ENCODE assay signal across 10 cellular contexts in genomic region chr1:93703649-93704048, GRCh38. TPM values are rescaled to one million over a fixed set of nuclear protein-coding genes. Genes with fewer than 3 reads are reported as not detected.
DNase-seq lines count a peak whose midpoint lies in the region; TF ChIP-seq lines count a peak whose summit lies in the region.
"Had no signal": no experiment of that assay in that cellular context is flagged by ENCODE, and none has a peak within 500 bp of the region (broad histone marks: within the 10 kb centered on the region; RNA-seq: fewer than 3 reads in every experiment).

No MANE protein-coding gene starts in this region.

- H3K27me3 ChIP-seq in DOHH2 (ENCODE audit: control insufficient read depth, low read length) (no peaks in the 10 kb centered on the region), mesendoderm (ENCODE audit: insufficient read depth, low read length, poor library complexity) (no peaks in the 10 kb centered on the region)
- no peaks in the 10 kb centered on the region for H3K27me3 ChIP-seq in effector memory CD4-positive, alpha-beta T cell (replicated peaks; ENCODE audit: control insufficient read depth, insufficient read depth, low read length, poor library complexity, severe bottlenecking)

- no peak overlapping the region for H4K8ac ChIP-seq in mesendoderm (ENCODE audit: low read depth, low read length)

- peaks cover 0 to 12% of the 10 kb centered on the region in 2 donors for H3K4me1 Mint-ChIP-seq in immature natural killer cell

- H3K4me3 Mint-ChIP-seq in immature natural killer cell, result no peak overlapping the region
- H3K4me3 Mint-ChIP-seq: activated CD4-positive, alpha-beta memory T cell treated with anti-CD3 and anti-CD28 coated beads for 36 hours had no signal

- WGBS in mesendoderm (ENCODE audit: extremely low coverage, insufficient coverage, low lambda C conversion rate), result no CpG with 5 or more reads among the region's 3 CpGs

- H3K36me3 ChIP-seq in DOHH2 (ENCODE audit: control insufficient read depth, low read length) (peaks cover 5% of the 10 kb centered on the region; the same call in 1 of the 2 replicates), mesendoderm (ENCODE audit: control insufficient read depth, insufficient read depth, low read length) (no peaks in the 10 kb centered on the region)
- no peaks in the 10 kb centered on the region for H3K36me3 ChIP-seq in effector memory CD4-positive, alpha-beta T cell (ENCODE audit: control insufficient read depth, insufficient read depth, low read length)

- no peaks in the 10 kb centered on the region for H4K20me1 ChIP-seq in DOHH2 (ENCODE audit: control insufficient read depth, insufficient read depth, low read depth, low read length)

- peaks cover 22% of the 10 kb centered on the region for H3F3A ChIP-seq in DOHH2 (ENCODE audit: control insufficient read depth, insufficient read depth)

- no peaks in the 10 kb centered on the region for H3K36me3 Mint-ChIP-seq in immature natural killer cell
- H3K36me3 Mint-ChIP-seq: activated CD4-positive, alpha-beta memory T cell treated with anti-CD3 and anti-CD28 coated beads for 36 hours had no signal

- H3K56ac ChIP-seq in mesendoderm (ENCODE audit: low read length), result no peak overlapping the region

- H3K9me3 Mint-ChIP-seq in immature natural killer cell, result no peaks in the 10 kb centered on the region
- H3K9me3 Mint-ChIP-seq: activated CD4-positive, alpha-beta memory T cell treated with anti-CD3 and anti-CD28 coated beads for 36 hours had no signal

- TF ChIP-seq CTCF in DOHH2 (IDR thresholded peaks at IDR 0.05; ENCODE audit: low read depth, low read length, poor library complexity, severe bottlenecking), result no peak

- H3K27ac ChIP-seq in DOHH2 (ENCODE audit: low read depth, low read length), result peak overlapping the region; percentile 63
- H3K27ac ChIP-seq in mesendoderm (ENCODE audit: low read depth, low read length), result no peak overlapping the region
- no peak overlapping the region for H3K27ac ChIP-seq in effector memory CD4-positive, alpha-beta T cell (ENCODE audit: insufficient read depth, low read length, poor library complexity, severe bottlenecking)

- no peaks in the 10 kb centered on the region for H3K79me2 ChIP-seq in DOHH2 (ENCODE audit: control insufficient read depth, low read length)
- no peaks in the 10 kb centered on the region for H3K79me2 ChIP-seq in mesendoderm (ENCODE audit: control insufficient read depth, insufficient read depth, low read length)

- H3K9me2 ChIP-seq in DOHH2 (replicated peaks; ENCODE audit: control insufficient read depth, low read length), result no peaks in the 10 kb centered on the region

- H3K9ac ChIP-seq in mesendoderm (ENCODE audit: low read length), result no peak overlapping the region

- H3K27me3 Mint-ChIP-seq in immature natural killer cell (ENCODE audit: low read depth in 3 of 3), result peaks cover 0 to 7% (median 2%) of the 10 kb centered on the region in 3 donors

- H2BK120ac ChIP-seq in mesendoderm (ENCODE audit: low read depth, low read length), result no peak overlapping the region

- H2BK15ac ChIP-seq in mesendoderm (replicated peaks; ENCODE audit: low read depth), result no peak overlapping the region

- no peak overlapping the region for H4K5ac ChIP-seq in mesendoderm (ENCODE audit: low read length)

- no peak overlapping the region for H3K23ac ChIP-seq in mesendoderm (ENCODE audit: low read length)

- H3K79me1 ChIP-seq in mesendoderm (ENCODE audit: low read length), result no peaks in the 10 kb centered on the region

- H3K4me1 ChIP-seq in DOHH2 (ENCODE audit: control insufficient read depth, low read length) (peaks cover 93% of the 10 kb centered on the region), mesendoderm (ENCODE audit: control insufficient read depth, low read depth, low read length) (peaks cover 8% of the 10 kb centered on the region)
- no peaks in the 10 kb centered on the region for H3K4me1 ChIP-seq in effector memory CD4-positive, alpha-beta T cell (ENCODE audit: control insufficient read depth, insufficient read depth, low read length, poor library complexity, severe bottlenecking)

- no peak overlapping the region for H3K18ac ChIP-seq in mesendoderm (ENCODE audit: low read length)

- no peak overlapping the region for H2BK5ac ChIP-seq in mesendoderm (ENCODE audit: low read length)

- DNase-seq in HCEC 1CT (peak; percentile 38), NCI-H774 (lab: John Stamatoyannopoulos, UW) (peak; percentile 44), left kidney (ENCODE audit: low read depth, low spot score) (peak; percentile 60), mesendoderm (no peak), immature natural killer cell (no peak)
- no peak for DNase-seq in effector memory CD4-positive, alpha-beta T cell
- no peak for DNase-seq in stimulated activated CD4-positive, alpha-beta T cell treated with anti-CD3 and anti-CD28 coated beads, Interleukin-4, amount 100 ng/mL, for 4 hours
- DNase-seq: activated CD4-positive, alpha-beta memory T cell treated with anti-CD3 and anti-CD28 coated beads for 36 hours; NCI-H1105 had no signal

- no peak overlapping the region for H2AK5ac ChIP-seq in mesendoderm (ENCODE audit: low read length)

- H3K4me3 ChIP-seq in DOHH2 (ENCODE audit: low read length) (peak overlapping the region; percentile 43), mesendoderm (ENCODE audit: low read length) (no peak overlapping the region)
- H3K4me3 ChIP-seq in effector memory CD4-positive, alpha-beta T cell (ENCODE audit: insufficient read depth, low read depth, low read length, poor library complexity, severe bottlenecking), result no peak overlapping the region

- H3K4ac ChIP-seq in mesendoderm (ENCODE audit: low read depth, low read length), result no peak overlapping the region

- H3K27ac Mint-ChIP-seq in immature natural killer cell, result no peak overlapping the region
- H3K27ac Mint-ChIP-seq: activated CD4-positive, alpha-beta memory T cell treated with anti-CD3 and anti-CD28 coated beads for 36 hours had no signal

- peak overlapping the region; percentile 57 for H3K4me2 ChIP-seq in DOHH2 (ENCODE audit: low read length)
- no peak overlapping the region for H3K4me2 ChIP-seq in mesendoderm (ENCODE audit: low read length)

- H3K9me3 ChIP-seq in DOHH2 (ENCODE audit: control insufficient read depth, insufficient read depth, low read length), result no peaks in the 10 kb centered on the region
- no peaks in the 10 kb centered on the region for H3K9me3 ChIP-seq in effector memory CD4-positive, alpha-beta T cell (ENCODE audit: control insufficient read depth, low read length)

RNA-seq across cellular contexts. Expression of gene BCAR3, which starts 22.0 kb away (rescaled TPM):
- polyA plus RNA-seq in mesendoderm (2013, experiment 1 of 2), result 23.5 TPM
- polyA plus RNA-seq in mesendoderm (2013, experiment 2 of 2), result 23.0 TPM
- under 1 TPM in 2 of 3 donors, not detected in 1; 0.27 to 0.43 TPM for polyA plus RNA-seq in immature natural killer cell

Comparison
In these comparisons a context has a peak if more than half of its experiments do, and no peak if none do; other contexts are left out.
1. DNase-seq: peak in HCEC 1CT (single experiment), NCI-H774 (single experiment) and left kidney (single experiment); none in mesendoderm (single experiment), effector memory CD4-positive, alpha-beta T cell (0 of 3), stimulated activated CD4-positive, alpha-beta T cell treated with anti-CD3 and anti-CD28 coated beads, Interleukin-4, amount 100 ng/mL, for 4 hours (0 of 2) and immature natural killer cell (0 of 3).